ENCODE assay signal across 13 cellular contexts in genomic region chr4:149140841-149141240, GRCh38.
"Had no signal": no experiment of that assay in that cellular context is flagged by ENCODE, and none has a peak within 500 bp of the region (broad histone marks: within the 10 kb centered on the region; RNA-seq: fewer than 3 reads in every experiment).

No MANE protein-coding gene starts in this region.

- ATAC-seq: activated T-cell treated with anti-CD3 and anti-CD28 coated beads, Interleukin-2, amount 50 U/mL, for 4 hours; stimulated activated effector memory CD8-positive, alpha-beta T cell treated with anti-CD3 and anti-CD28 coated beads, Interleukin-12 subunit alpha, Interleukin-12 subunit beta, amount 100 ng/mL, for 72 hours had no signal

- H3K27me3 ChIP-seq: esophagus squamous epithelium, thyroid gland had no signal

- H3K4me1 ChIP-seq: esophagus squamous epithelium, lower lobe of right lung, thyroid gland had no signal

- H3K36me3 ChIP-seq: esophagus squamous epithelium, lower lobe of right lung, thyroid gland had no signal

- H3K27ac ChIP-seq: esophagus squamous epithelium, lower lobe of right lung, thyroid gland had no signal

- H3K4me3 ChIP-seq: esophagus squamous epithelium, lower lobe of right lung, thyroid gland had no signal

- H3K9me3 ChIP-seq: esophagus squamous epithelium, lower lobe of right lung had no signal

- DNase-seq: activated CD4-positive, alpha-beta memory T cell treated with anti-CD3 and anti-CD28 coated beads for 36 hours; activated gamma-delta T cell; activated naive CD8-positive, alpha-beta T cell treated with anti-CD3 and anti-CD28 coated beads for 36 hours; activated T-cell treated with anti-CD3 and anti-CD28 coated beads, Interleukin-2, amount 50 U/mL, for 4 hours; aorta; esophagus squamous epithelium; hippocampal formation; lower lobe of right lung; midbrain; naive B cell; small intestine; thyroid gland had no signal
